In genomic region chr2:187188783-187189631, GRCh38 we compare ENCODE assay signal across 18 cellular contexts.
DNase-seq lines count a peak whose midpoint lies in the region; FAIRE-seq and TF ChIP-seq lines count a peak whose summit lies in the region.
"Had no signal": no experiment of that assay in that cellular context is flagged by ENCODE, and none has a peak within 500 bp of the region (broad histone marks: within the 10 kb centered on the region; RNA-seq: fewer than 3 reads in every experiment).

No MANE protein-coding gene starts in this region.

- H3K36me3 ChIP-seq in parathyroid adenoma (ENCODE audit: control insufficient read depth, insufficient read depth, low read length), result no peaks in the 10 kb centered on the region

- DNase-seq in NCI-H1417 (lab: John Stamatoyannopoulos, UW) (peak in 2 of 3 experiments; percentile 26 to 29), NCI-H1417 treated with DMSO at 0.1 percent for 48 hours (lab: John Stamatoyannopoulos, UW) (no peak), NCI-H69 (lab: John Stamatoyannopoulos, UW) (peak; percentile 95), NCI-H2081 (lab: John Stamatoyannopoulos, UW) (no peak), NCI-H510A (lab: John Stamatoyannopoulos, UW) (no peak), DMS79 treated with DMSO at 0.1 percent for 48 hours (lab: John Stamatoyannopoulos, UW) (no peak)
- DNase-seq: DMS79, GOT3, NCI-H1105, NCI-H1930, NCI-H2171 treated with DMSO at 0.1 percent for 48 hours, NCI-H774, SHP77 had no signal

- peak overlapping the region; percentile 43 for H2AFZ ChIP-seq in parathyroid adenoma

- no peak overlapping the region for H3K9ac ChIP-seq in parathyroid adenoma

- H3K4me1 ChIP-seq in parathyroid adenoma, result peaks cover 7% of the 10 kb centered on the region

- H3K27me3 ChIP-seq in parathyroid adenoma (ENCODE audit: control insufficient read depth, insufficient read depth, low read length), result no peaks in the 10 kb centered on the region

- no peaks in the 10 kb centered on the region for H3K9me3 ChIP-seq in parathyroid adenoma (ENCODE audit: control insufficient read depth, low read length)

- peak; percentile 36 for FAIRE-seq in islet of Langerhans (lab: Jason Lieb, UNC)
- FAIRE-seq: GM19239 had no signal

- no peak overlapping the region for H3K4me2 ChIP-seq in parathyroid adenoma (ENCODE audit: low read length)

- no peaks in the 10 kb centered on the region for H3K79me2 ChIP-seq in parathyroid adenoma

- no peak overlapping the region for H3K4me3 ChIP-seq in parathyroid adenoma (ENCODE audit: low read depth, low read length)
- H3K4me3 ChIP-seq: SK-N-MC had no signal

- no peak for TF ChIP-seq CTCF in parathyroid adenoma (IDR thresholded peaks at IDR 0.05)

- no peak overlapping the region for H3K27ac ChIP-seq in parathyroid adenoma
- H3K27ac ChIP-seq: 22Rv1, SK-N-MC had no signal

Comparison
In these comparisons a context has a peak if more than half of its experiments do, and no peak if none do; other contexts are left out.
1. DNase-seq: peak in NCI-H1417 (2 of 3) and NCI-H69 (single experiment); none in NCI-H1417 treated with DMSO at 0.1 percent for 48 hours (single experiment), NCI-H2081 (0 of 2), NCI-H510A (single experiment) and DMS79 treated with DMSO at 0.1 percent for 48 hours (single experiment).